ENCODE assay signal across 24 cellular contexts in genomic region chr10:61840403-61840802, GRCh38.
"Had no signal": no experiment of that assay in that cellular context is flagged by ENCODE, and none has a peak within 500 bp of the region (broad histone marks: within the 10 kb centered on the region; RNA-seq: fewer than 3 reads in every experiment).

No MANE protein-coding gene starts in this region.

- H3K9me3 Mint-ChIP-seq: activated B cell treated with CpG ODN at 0.5 μM for 24 hours; activated T-cell treated with anti-CD3 and anti-CD28 coated beads, Interleukin-2, amount 50 U/mL, for 4 hours; activated T-helper 2 cell treated with anti-CD3 and anti-CD28 coated beads, Interferon-gamma antibody, Interleukin-2, Interleukin-4, amounts not matched to agents 10 μg/mL and 5 μg/mL and 100 μg/mL, durations not matched to agents 14 hours and 24 hours and 36 hours; endodermal cell; mesothelial cell of epicardium; naive thymus-derived CD8-positive, alpha-beta T cell; stimulated activated effector memory CD8-positive, alpha-beta T cell treated with anti-CD3 and anti-CD28 coated beads, Interleukin-12 subunit alpha, Interleukin-12 subunit beta, amount 100 ng/mL, for 72 hours; stimulated activated naive CD8-positive, alpha-beta T cell treated with anti-CD3 and anti-CD28 coated beads, Interleukin-15, amount 100 ng/mL, for 72 hours; T-cell had no signal

- DNase-seq: activated B cell treated with CpG ODN at 0.5 μM for 24 hours; activated CD4-positive, alpha-beta T cell treated with anti-CD3 and anti-CD28 coated beads for 36 hours; activated CD4-positive, alpha-beta T cell treated with anti-CD3 and anti-CD28 coated beads, Interleukin-2, amount 50 U/mL, for 48 hours; activated CD8-positive, alpha-beta memory T cell treated with anti-CD3 and anti-CD28 coated beads, Interleukin-2, amount 50 U/mL, for 48 hours; activated naive CD4-positive, alpha-beta T cell; activated T-cell treated with anti-CD3 and anti-CD28 coated beads, Interleukin-2, amount 50 U/mL, for 4 hours; adrenal gland; endodermal cell; heart left ventricle; naive thymus-derived CD8-positive, alpha-beta T cell; stimulated activated CD4-positive, alpha-beta T cell treated with anti-CD3 and anti-CD28 coated beads, Interleukin-2, amount 100 ng/mL, for 24 hours; stimulated activated naive CD8-positive, alpha-beta T cell treated with anti-CD3 and anti-CD28 coated beads, Interleukin-15, amount 100 ng/mL, for 72 hours; T-cell had no signal

- H3K27me3 Mint-ChIP-seq: activated B cell treated with CpG ODN at 0.5 μM for 24 hours; activated CD4-positive, alpha-beta T cell treated with anti-CD3 and anti-CD28 coated beads for 36 hours; activated naive CD8-positive, alpha-beta T cell; naive thymus-derived CD8-positive, alpha-beta T cell; stimulated activated naive CD8-positive, alpha-beta T cell treated with anti-CD3 and anti-CD28 coated beads, Interleukin-15, amount 100 ng/mL, for 72 hours; T-cell had no signal

- H3K9me3 ChIP-seq: adrenal gland, heart left ventricle, right atrium auricular region, suprapubic skin had no signal

- H3K4me1 Mint-ChIP-seq: naive thymus-derived CD8-positive, alpha-beta T cell; stimulated activated effector memory CD8-positive, alpha-beta T cell treated with anti-CD3 and anti-CD28 coated beads, Interleukin-12 subunit alpha, Interleukin-12 subunit beta, amount 100 ng/mL, for 72 hours had no signal

- H3K27me3 ChIP-seq: adrenal gland, heart left ventricle, right atrium auricular region, suprapubic skin had no signal

- H3K36me3 ChIP-seq: adrenal gland, heart left ventricle, right atrium auricular region, suprapubic skin had no signal

- FAIRE-seq: astrocyte, bronchial epithelial cell, keratinocyte had no signal

- H3K27ac Mint-ChIP-seq: activated B cell treated with CpG ODN at 0.5 μM for 24 hours; activated CD4-positive, alpha-beta T cell treated with anti-CD3 and anti-CD28 coated beads for 36 hours; activated naive CD8-positive, alpha-beta T cell; activated T-helper 2 cell treated with anti-CD3 and anti-CD28 coated beads, Interferon-gamma antibody, Interleukin-2, Interleukin-4, amounts not matched to agents 10 μg/mL and 5 μg/mL and 100 μg/mL, durations not matched to agents 14 hours and 24 hours and 36 hours; endodermal cell; naive thymus-derived CD8-positive, alpha-beta T cell; stimulated activated effector memory CD8-positive, alpha-beta T cell treated with anti-CD3 and anti-CD28 coated beads, Interleukin-12 subunit alpha, Interleukin-12 subunit beta, amount 100 ng/mL, for 72 hours; stimulated activated naive CD8-positive, alpha-beta T cell treated with anti-CD3 and anti-CD28 coated beads, Interleukin-15, amount 100 ng/mL, for 72 hours; T-cell had no signal

- H3K4me3 Mint-ChIP-seq: activated B cell treated with CpG ODN at 0.5 μM for 24 hours; activated CD4-positive, alpha-beta T cell treated with anti-CD3 and anti-CD28 coated beads for 36 hours; activated naive CD8-positive, alpha-beta T cell; activated T-cell treated with anti-CD3 and anti-CD28 coated beads, Interleukin-2, amount 50 U/mL, for 4 hours; endodermal cell; mesothelial cell of epicardium; naive thymus-derived CD8-positive, alpha-beta T cell; stimulated activated effector memory CD8-positive, alpha-beta T cell treated with anti-CD3 and anti-CD28 coated beads, Interleukin-12 subunit alpha, Interleukin-12 subunit beta, amount 100 ng/mL, for 72 hours; stimulated activated naive CD8-positive, alpha-beta T cell treated with anti-CD3 and anti-CD28 coated beads, Interleukin-15, amount 100 ng/mL, for 72 hours; T-cell had no signal

- H3K36me3 Mint-ChIP-seq: activated naive CD8-positive, alpha-beta T cell; mesothelial cell of epicardium; naive thymus-derived CD8-positive, alpha-beta T cell; stimulated activated effector memory CD8-positive, alpha-beta T cell treated with anti-CD3 and anti-CD28 coated beads, Interleukin-12 subunit alpha, Interleukin-12 subunit beta, amount 100 ng/mL, for 72 hours; T-cell had no signal

- H3K27ac ChIP-seq: adrenal gland, coronary artery, heart left ventricle, right atrium auricular region, suprapubic skin had no signal

- H3K4me3 ChIP-seq: adrenal gland, coronary artery, heart left ventricle, lung, right atrium auricular region, suprapubic skin had no signal
